21 cellular contexts compared by ENCODE assay signal in the genomic region with DNA sequence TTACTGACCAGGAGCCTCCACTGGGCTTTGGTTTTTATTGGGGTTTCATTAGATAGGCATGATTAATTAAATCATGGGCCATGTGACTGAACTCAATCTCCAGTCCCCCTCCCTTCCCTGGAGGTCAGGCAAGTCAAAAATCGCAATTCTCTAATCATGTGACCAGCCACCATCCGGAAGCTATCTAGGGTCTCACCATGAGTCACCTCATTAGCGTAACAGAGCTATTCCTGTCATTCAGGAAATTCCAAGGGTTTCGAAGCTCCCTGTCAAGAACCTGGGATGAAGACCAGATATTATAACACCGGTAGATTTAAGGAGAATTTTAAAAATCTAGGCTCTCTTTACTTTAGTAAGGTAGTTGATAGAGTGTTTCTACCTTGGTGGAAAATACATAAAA.
DNase-seq lines count a peak whose midpoint lies in the region; ATAC-seq, FAIRE-seq and TF ChIP-seq lines count a peak whose summit lies in the region.
"Had no signal": no experiment of that assay in that cellular context is flagged by ENCODE, and none has a peak within 500 bp of the region (broad histone marks: within the 10 kb centered on the region; RNA-seq: fewer than 3 reads in every experiment).

No MANE protein-coding gene starts in this region.

- 41% methylated on average over 2 of the region's 5 CpGs; no CpG with 5 or more reads in 1 of the 2 experiments for WGBS in IMR-90 (ENCODE audit: extremely low coverage in 2 of 2, insufficient read length in 1 of 2), 2 experiments
- WGBS in H1 (ENCODE audit: extremely low coverage in 1 of 2, insufficient coverage in 1 of 2, insufficient read length in 1 of 2, insufficient replicate concordance in 2 of 2, low coverage in 1 of 2, low lambda C conversion rate in 2 of 2, missing lambda C conversion rate in 1 of 2), 2 experiments = 25% methylated on average over 5 of the region's 5 CpGs; no CpG with 5 or more reads in 1 of the 2 experiments
- 78 to 79% methylated on average over 5 of the region's 5 CpGs for WGBS in body of pancreas, 2 donors

- POLR2A ChIA-PET in IMR-90 (lab: Charles Lee; ENCODE audit: unreplicated experiment) (no interaction called here), H1 (lab: Charles Lee; ENCODE audit: partially characterized antibody) (no interaction called here)

- H2BK15ac ChIP-seq in IMR-90 (ENCODE audit: low read depth, low read length) (peak overlapping the region; percentile 68; the same call in 1 of the 3 replicates), H1 (ENCODE audit: low read length) (no peak overlapping the region; the same call in 1 of the 2 replicates)

- H4K20me1 ChIP-seq in IMR-90 (ENCODE audit: insufficient read depth, low read length) (no peaks in the 10 kb centered on the region), H1 (replicated peaks in 1 of 2; ENCODE audit: control insufficient read depth in 1 of 2, insufficient read depth in 2 of 2, low read length in 2 of 2) (no peaks in the 10 kb centered on the region)

- TF ChIP-seq POLR2A in IMR-90 (IDR thresholded peaks at IDR 0.05; ENCODE audit: low read depth, low read length) = no peak
- no peak for TF ChIP-seq POLR2A in H1 (IDR thresholded peaks at IDR 0.05; ENCODE audit: control extremely low read depth in 1 of 2, low read depth in 2 of 2, low read length in 2 of 2)
- no peak for TF ChIP-seq POLR2A in body of pancreas (IDR thresholded peaks at IDR 0.05)

- H3K4me2 ChIP-seq in IMR-90 (ENCODE audit: low read depth, low read length) (no peak overlapping the region), H1 (ENCODE audit: insufficient read depth in 1 of 2, low read depth in 2 of 2, low read length in 2 of 2) (peak overlapping the region in 1 of 2 experiments; percentile 25; a peak in 1 of 4 replicates)

- no peaks in the 10 kb centered on the region for H3K79me2 ChIP-seq in H1 (ENCODE audit: control insufficient read depth in 1 of 2, insufficient read depth in 2 of 2, low read length in 2 of 2)

- FAIRE-seq in H1 (lab: Jason Lieb, UNC) = peak; percentile 96
- FAIRE-seq: colon, HepG2 had no signal

- H3K4me3 ChIP-seq in IMR-90 (ENCODE audit: insufficient read depth, low read depth, low read length) = no peak overlapping the region
- H3K4me3 ChIP-seq in H1 (ENCODE audit: extremely low read depth in 1 of 4, insufficient read depth in 2 of 4, low read depth in 3 of 4, low read length in 4 of 4) = peak overlapping the region in 1 of 4 experiments; percentile 24; a peak in 1 of 8 replicates
- H3K4me3 ChIP-seq in body of pancreas = no peak overlapping the region
- H3K4me3 ChIP-seq in mucosa of descending colon = no peak overlapping the region
- H3K4me3 ChIP-seq: vagina had no signal

- no peaks in the 10 kb centered on the region for H3K23me2 ChIP-seq in H1 (ENCODE audit: low read depth, low read length)

- H4K91ac ChIP-seq in IMR-90 (ENCODE audit: insufficient read depth, low read depth, low read length) = no peak overlapping the region; the same call in 1 of the 2 replicates
- H4K91ac ChIP-seq in H1 (replicated peaks; ENCODE audit: insufficient read length, low read length) = no peak overlapping the region

- H3K27me3 ChIP-seq in IMR-90 (ENCODE audit: control insufficient read depth, insufficient read depth, low read length) (no peaks in the 10 kb centered on the region), H1 (replicated peaks in 1 of 4; ENCODE audit: control insufficient read depth in 3 of 4, extremely low read depth in 1 of 4, insufficient read depth in 3 of 4, low read length in 3 of 4) (no peaks in the 10 kb centered on the region), body of pancreas (no peaks in the 10 kb centered on the region)
- H3K27me3 ChIP-seq: vagina had no signal

- no peak overlapping the region for H2BK12ac ChIP-seq in H1 (ENCODE audit: low read depth, low read length)

- H3K23ac ChIP-seq in IMR-90 (ENCODE audit: low read depth, low read length) = 0 out of 2 replicates have a peak overlapping the region, but pooled peaks have one; percentile 32
- no peak overlapping the region for H3K23ac ChIP-seq in H1 (ENCODE audit: insufficient read length)

- H3K9ac ChIP-seq in IMR-90 (ENCODE audit: low read depth, low read length) = no peak overlapping the region
- H3K9ac ChIP-seq in H1 (replicated peaks in 1 of 4; ENCODE audit: extremely low read depth in 1 of 4, low read depth in 3 of 4, low read length in 3 of 4) = no peak overlapping the region; a peak in 1 of 7 replicates

- peak overlapping the region in 1 of 2 experiments; percentile 46; a peak in 1 of 4 replicates for H4K8ac ChIP-seq in IMR-90 (ENCODE audit: low read depth in 2 of 2, low read length in 2 of 2)
- H4K8ac ChIP-seq in H1 (ENCODE audit: extremely low read depth, insufficient read depth, low read length) = no peak overlapping the region

- no peaks in the 10 kb centered on the region for H3K79me1 ChIP-seq in IMR-90 (ENCODE audit: low read depth in 1 of 2, low read length in 2 of 2)
- no peaks in the 10 kb centered on the region for H3K79me1 ChIP-seq in H1 (ENCODE audit: low read depth, low read length)

- H2AFZ ChIP-seq in IMR-90 (replicated peaks; ENCODE audit: low read length, poor library complexity) = peak overlapping the region; percentile 57
- H2AFZ ChIP-seq in H1 (ENCODE audit: low read length) = peak overlapping the region; percentile 36; the same call in 1 of the 2 replicates

- H2AK5ac ChIP-seq in IMR-90 (ENCODE audit: low read depth, low read length) (0 out of 2 replicates have a peak overlapping the region, but pooled peaks have one; percentile 13), H1 (ENCODE audit: low read depth, low read length) (no peak overlapping the region)

- H3K36me3 ChIP-seq in IMR-90 (ENCODE audit: control insufficient read depth, insufficient read depth, low read length) (no peaks in the 10 kb centered on the region), H1 (ENCODE audit: control insufficient read depth in 2 of 4, insufficient read depth in 4 of 4, low read length in 3 of 4) (no peaks in the 10 kb centered on the region), body of pancreas (replicated peaks in 1 of 2; ENCODE audit: insufficient read depth in 1 of 2, low read depth in 2 of 2) (no peaks in the 10 kb centered on the region), mucosa of descending colon (ENCODE audit: low read depth) (no peaks in the 10 kb centered on the region)
- H3K36me3 ChIP-seq: vagina had no signal

- TF ChIP-seq RAD21 in IMR-90 (IDR thresholded peaks at IDR 0.05; ENCODE audit: low read length) = no peak
- no peak for TF ChIP-seq RAD21 in H1 (IDR thresholded peaks at IDR 0.05 in 1 of 2, conservative IDR thresholded peaks at IDR 0.05 in 1 of 2; ENCODE audit: low read depth in 2 of 2, low read length in 2 of 2)

- H3K14ac ChIP-seq in IMR-90 (replicated peaks; ENCODE audit: low read depth, low read length) (peak overlapping the region; percentile 27; the same call in 1 of the 2 replicates), H1 (ENCODE audit: insufficient read length) (no peak overlapping the region)

- no peak overlapping the region for H3K18ac ChIP-seq in IMR-90 (ENCODE audit: low read depth, low read length)
- peak overlapping the region; percentile 2; the same call in 1 of the 2 replicates for H3K18ac ChIP-seq in H1 (ENCODE audit: extremely low read depth, low read length)

- no peak overlapping the region for H3K27ac ChIP-seq in IMR-90 (ENCODE audit: insufficient read depth, low read length)
- no peak overlapping the region for H3K27ac ChIP-seq in H1 (ENCODE audit: low read depth, low read length)
- H3K27ac ChIP-seq in body of pancreas = no peak overlapping the region
- H3K27ac ChIP-seq: vagina had no signal

- H3K9me3 ChIP-seq in IMR-90 (ENCODE audit: control insufficient read depth, insufficient read depth, low read length) (no peaks in the 10 kb centered on the region), H1 (ENCODE audit: insufficient read depth in 2 of 2, low read depth in 1 of 2, low read length in 1 of 2) (no peaks in the 10 kb centered on the region), body of pancreas (no peaks in the 10 kb centered on the region), mucosa of descending colon (peaks cover 16% of the 10 kb centered on the region)
- H3K9me3 ChIP-seq: vagina had no signal

- H3K56ac ChIP-seq in IMR-90 (ENCODE audit: extremely low read depth, insufficient read depth, low read length) (no peak overlapping the region), H1 (replicated peaks; ENCODE audit: insufficient read length, low read depth, low read length) (no peak overlapping the region)

- H4K5ac ChIP-seq in IMR-90 (ENCODE audit: low read depth, low read length) (no peak overlapping the region), H1 (ENCODE audit: insufficient read length, low read depth, low read length) (no peak overlapping the region)

- H3K4ac ChIP-seq in IMR-90 (ENCODE audit: low read depth, low read length) (peak overlapping the region; percentile 72), H1 (replicated peaks; ENCODE audit: insufficient read length, low read depth, low read length) (no peak overlapping the region)

- H2BK20ac ChIP-seq in IMR-90 (ENCODE audit: low read depth, low read length) = peak overlapping the region; percentile 11; the same call in 1 of the 2 replicates
- H2BK20ac ChIP-seq in H1 (ENCODE audit: low read length) = 0 out of 2 replicates have a peak overlapping the region, but pooled peaks have one; percentile 17

- TF ChIP-seq EP300 in H1 (IDR thresholded peaks at IDR 0.05; ENCODE audit: borderline replicate concordance in 1 of 2, low read depth in 2 of 2, low read length in 2 of 2) = peak in 1 of 2 experiments; percentile 42; a peak in 1 of 3 replicates

- peak overlapping the region; percentile 33 for H2AK9ac ChIP-seq in IMR-90 (replicated peaks; ENCODE audit: low read depth, low read length, poor library complexity)

- dilution Hi-C loops in IMR-90 (cut with HindIII; ENCODE audit: low sequenced_read_pairs, unreplicated experiment) = no loop called here

- in situ Hi-C loops in IMR-90 (cut with MboI; ENCODE audit: low sequenced_read_pairs) = no loop called here

- CTCF ChIA-PET in IMR-90 (lab: Yijun Ruan, JAX) (interaction anchor here (1.1 to 1.2 kb wide), 3 partner anchors 12 to 534 kb away, joined by 3 to 4 read pairs (median 3); no protein-coding TSS in a partner anchor), H1 (lab: Charles Lee; ENCODE audit: partially characterized antibody) (interaction anchor here (1.2 to 1.9 kb wide), 4 partner anchors 8 to 353 kb away, joined by 3 to 4 read pairs (median 4); no protein-coding TSS in a partner anchor)

- peak; percentile 68 for DNase-seq in EH (ENCODE audit: low read depth)
- DNase-seq in IMR-90 = peak; percentile 36
- DNase-seq in H1 (ENCODE audit: low read depth in 1 of 2, low spot score in 2 of 2) = no peak
- peak; percentile 9 for DNase-seq in iris pigment epithelial cell (ENCODE audit: low read depth)
- no peak for DNase-seq in body of pancreas
- DNase-seq in mucosa of descending colon = no peak
- DNase-seq: activated CD4-positive, alpha-beta T cell treated with anti-CD3 and anti-CD28 coated beads, Interleukin-2, amount 50 U/mL, for 1 hour; activated CD8-positive, alpha-beta memory T cell treated with anti-CD3 and anti-CD28 coated beads, Interleukin-2, amount 50 U/mL, for 48 hours; activated naive CD8-positive, alpha-beta T cell treated with anti-CD3 and anti-CD28 coated beads, Interleukin-2, amount 10 ng/mL, durations not matched to agents 7 days and 5 days; GDM1; left cardiac atrium; NCI-H1436; NCI-H2171; OCI-M1; SHP77 treated with DMSO at 0.1 percent for 48 hours; T-cell had no signal

- ATAC-seq in IMR-90 (ENCODE audit: low read depth) = no peak
- no peak for ATAC-seq in GM21528 (IDR thresholded peaks at IDR 0.05; ENCODE audit: low FRiP score, unreplicated experiment)
- no peak for ATAC-seq in body of pancreas
- no peak for ATAC-seq in mucosa of descending colon
- ATAC-seq in HG03442 (IDR thresholded peaks at IDR 0.05; ENCODE audit: unreplicated experiment) = no peak
- ATAC-seq: HepG2, left cardiac atrium, T-cell had no signal

- BruUV-seq in IMR-90 (replicated peaks; lab: Mats Ljungman, UMichigan) = no TSS peak

- intact Hi-C loops in IMR-90 (cut with micrococcal nuclease) (no loop called here), body of pancreas (cut with DNase I) (no loop called here), mucosa of descending colon (cut with DNase I, micrococcal nuclease) (no loop called here)

- peak overlapping the region; percentile 11 for H2BK5ac ChIP-seq in IMR-90 (ENCODE audit: low read depth, low read length, poor library complexity, severe bottlenecking)
- H2BK5ac ChIP-seq in H1 (ENCODE audit: low read depth, low read length) = peak overlapping the region; percentile 36; the same call in 1 of the 2 replicates

- TF ChIP-seq CTCF in IMR-90 (conservative IDR thresholded peaks at IDR 0.05; ENCODE audit: low read depth, low read length) = no peak
- TF ChIP-seq CTCF in H1 (IDR thresholded peaks at IDR 0.05; ENCODE audit: control extremely low read depth in 1 of 3, insufficient read depth in 1 of 3, low read depth in 1 of 3, low read length in 3 of 3) = no peak
- TF ChIP-seq CTCF in body of pancreas (IDR thresholded peaks at IDR 0.05) = no peak
- TF ChIP-seq CTCF in mucosa of descending colon (IDR thresholded peaks at IDR 0.05) = no peak

- H3K4me1 ChIP-seq in IMR-90 (ENCODE audit: control insufficient read depth, insufficient read depth, low read length) (peaks cover 3% of the 10 kb centered on the region), H1 (replicated peaks in 1 of 4; ENCODE audit: control insufficient read depth in 3 of 4, insufficient read depth in 4 of 4, low read length in 3 of 4) (peaks cover 0 to 8% (median 3%) of the 10 kb centered on the region in 4 experiments; a peak in 3 of 7 replicates), body of pancreas (no peaks in the 10 kb centered on the region), mucosa of descending colon (ENCODE audit: low read depth) (no peaks in the 10 kb centered on the region)
- H3K4me1 ChIP-seq: vagina had no signal

- H2BK120ac ChIP-seq in IMR-90 (ENCODE audit: low read depth, low read length) = peak overlapping the region; percentile 81; the same call in 1 of the 2 replicates
- H2BK120ac ChIP-seq in H1 (replicated peaks; ENCODE audit: low read depth, low read length) = no peak overlapping the region

- peaks cover 6% of the 10 kb centered on the region for H3K9me1 ChIP-seq in IMR-90 (ENCODE audit: insufficient read depth, low read length)

Comparison
In these comparisons a context has a peak if more than half of its experiments do, and no peak if none do; other contexts are left out.
1. DNase-seq: peak in EH (single experiment), IMR-90 (single experiment) and iris pigment epithelial cell (single experiment); none in H1 (0 of 2), body of pancreas (0 of 4) and mucosa of descending colon (0 of 3).